ENCODE assay signal across 16 cellular contexts in the genomic region with DNA sequence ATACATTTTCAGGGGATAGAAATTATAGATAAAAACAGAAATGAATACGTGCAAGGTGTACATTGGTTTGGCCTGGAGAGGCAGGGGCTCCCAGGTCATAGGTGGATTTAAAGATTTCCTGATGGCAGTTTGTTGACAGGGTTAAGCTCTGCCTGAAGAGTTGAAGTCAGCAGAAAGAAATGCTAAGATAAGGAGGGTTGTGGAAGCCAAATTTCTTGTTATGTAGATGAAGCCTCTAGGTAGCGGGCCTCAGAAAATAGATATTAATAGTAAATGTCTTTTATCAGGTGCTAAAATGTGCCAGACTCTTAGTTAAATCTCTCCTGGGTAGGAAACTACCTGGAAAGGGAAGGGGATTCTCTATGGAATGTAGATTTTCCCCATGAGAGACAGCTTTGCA.
DNase-seq lines count a peak whose midpoint lies in the region; ATAC-seq and TF ChIP-seq lines count a peak whose summit lies in the region.
"Had no signal": no experiment of that assay in that cellular context is flagged by ENCODE, and none has a peak within 500 bp of the region (broad histone marks: within the 10 kb centered on the region; RNA-seq: fewer than 3 reads in every experiment).

No MANE protein-coding gene starts in this region.

- no peak overlapping the region for H2BK5ac ChIP-seq in mesendoderm (ENCODE audit: low read length)

- H3K27me3 ChIP-seq in right atrium auricular region (no peaks in the 10 kb centered on the region), endodermal cell (ENCODE audit: control insufficient read depth, insufficient read depth, low read length, poor library complexity, severe bottlenecking) (no peaks in the 10 kb centered on the region), mesendoderm (ENCODE audit: insufficient read depth, low read length, poor library complexity) (no peaks in the 10 kb centered on the region), thyroid gland (no peaks in the 10 kb centered on the region)

- peak overlapping the region; percentile 80 for H3K18ac ChIP-seq in mesendoderm (ENCODE audit: low read length)

- peak; percentile 53 for ATAC-seq in Right ventricle myocardium superior (ENCODE audit: poor library complexity)
- ATAC-seq: GM23338 had no signal

- peaks cover 27% of the 10 kb centered on the region for H3K4me1 Mint-ChIP-seq in endodermal cell
- H3K4me1 Mint-ChIP-seq: CD4-positive, alpha-beta memory T cell had no signal

- no peak overlapping the region for H3K56ac ChIP-seq in mesendoderm (ENCODE audit: low read length)

- DNase-seq in Right ventricle myocardium superior: no peak
- DNase-seq in right atrium auricular region (ENCODE audit: low spot score): no peak
- no peak for DNase-seq in endodermal cell
- no peak for DNase-seq in mesendoderm
- DNase-seq in NCI-H748 (lab: John Stamatoyannopoulos, UW; ENCODE audit: unreplicated experiment): no peak
- no peak for DNase-seq in thyroid gland
- DNase-seq: C1 segment of cervical spinal cord; Calu3; CD4-positive, alpha-beta memory T cell; COR-L47; DMS53; DMS79 treated with DMSO at 0.1 percent for 48 hours; GF-D8; HFFc6 had no signal

- 81 to 100% methylated on average over 2 of the region's 2 CpGs for WGBS in endodermal cell (ENCODE audit: insufficient coverage in 1 of 2, insufficient read length in 1 of 2), 2 experiments
- WGBS in mesendoderm (ENCODE audit: extremely low coverage, insufficient coverage, low lambda C conversion rate): no CpG with 5 or more reads among the region's 2 CpGs
- 86 to 91% methylated on average over 2 of the region's 2 CpGs for WGBS in thyroid gland, 2 donors

- H2BK120ac ChIP-seq in mesendoderm (ENCODE audit: low read depth, low read length): peak overlapping the region; percentile 84

- H3K4me1 ChIP-seq in right atrium auricular region (peaks cover 0 to 7% of the 10 kb centered on the region in 2 donors), endodermal cell (ENCODE audit: control insufficient read depth, insufficient read depth, low read length) (peaks cover 4% of the 10 kb centered on the region), mesendoderm (ENCODE audit: control insufficient read depth, low read depth, low read length) (peaks cover 23% of the 10 kb centered on the region), thyroid gland (no peaks in the 10 kb centered on the region)
- H3K4me1 ChIP-seq: HAP-1 had no signal

- peak overlapping the region; percentile 3 for H3K27ac Mint-ChIP-seq in endodermal cell
- H3K27ac Mint-ChIP-seq: CD4-positive, alpha-beta memory T cell; GM23338; HFFc6 had no signal

- H4K5ac ChIP-seq in mesendoderm (ENCODE audit: low read length): no peak overlapping the region

- no peaks in the 10 kb centered on the region for H3K27me3 Mint-ChIP-seq in endodermal cell (ENCODE audit: insufficient read depth)

- H3K9me3 ChIP-seq in right atrium auricular region (no peaks in the 10 kb centered on the region), endodermal cell (ENCODE audit: control insufficient read depth, low read length) (no peaks in the 10 kb centered on the region), thyroid gland (no peaks in the 10 kb centered on the region)
- H3K9me3 ChIP-seq: HAP-1 had no signal

- H3K36me3 Mint-ChIP-seq in endodermal cell (ENCODE audit: low read depth): no peaks in the 10 kb centered on the region

- H3K9me3 Mint-ChIP-seq in endodermal cell: peaks cover 9% of the 10 kb centered on the region
- H3K9me3 Mint-ChIP-seq: GM23338, HFFc6 had no signal

- no peak overlapping the region for H3K4me2 ChIP-seq in mesendoderm (ENCODE audit: low read length)
- H3K4me2 ChIP-seq: GM23338 had no signal

- H3K23ac ChIP-seq in mesendoderm (ENCODE audit: low read length): no peak overlapping the region

- no peak overlapping the region for H2BK15ac ChIP-seq in mesendoderm (replicated peaks; ENCODE audit: low read depth)

- H3K4ac ChIP-seq in mesendoderm (ENCODE audit: low read depth, low read length): no peak overlapping the region

- no peak overlapping the region for H4K8ac ChIP-seq in mesendoderm (ENCODE audit: low read depth, low read length)

- no peak overlapping the region for H2AK5ac ChIP-seq in mesendoderm (ENCODE audit: low read length)

- H3K79me1 ChIP-seq in mesendoderm (ENCODE audit: low read length): no peaks in the 10 kb centered on the region

- H3K4me3 Mint-ChIP-seq in endodermal cell: no peak overlapping the region
- H3K4me3 Mint-ChIP-seq: CD4-positive, alpha-beta memory T cell; GM23338; HFFc6 had no signal

- TF ChIP-seq CTCF in right atrium auricular region (IDR thresholded peaks at IDR 0.05) (no peak), endodermal cell (conservative IDR thresholded peaks at IDR 0.05) (no peak), thyroid gland (IDR thresholded peaks at IDR 0.05) (no peak)

- no peaks in the 10 kb centered on the region for H3K36me3 ChIP-seq in right atrium auricular region
- H3K36me3 ChIP-seq in endodermal cell (ENCODE audit: control insufficient read depth, insufficient read depth, low read length): no peaks in the 10 kb centered on the region
- H3K36me3 ChIP-seq in mesendoderm (ENCODE audit: control insufficient read depth, insufficient read depth, low read length): no peaks in the 10 kb centered on the region
- H3K36me3 ChIP-seq in thyroid gland: no peaks in the 10 kb centered on the region
- H3K36me3 ChIP-seq: HAP-1 had no signal

- no peak overlapping the region for H3K9ac ChIP-seq in endodermal cell (ENCODE audit: extremely low read depth, low read length, poor library complexity, severe bottlenecking)
- H3K9ac ChIP-seq in mesendoderm (ENCODE audit: low read length): no peak overlapping the region

- no peaks in the 10 kb centered on the region for H3K79me2 ChIP-seq in mesendoderm (ENCODE audit: control insufficient read depth, insufficient read depth, low read length)

- intact Hi-C loops in Right ventricle myocardium superior (cut with DNase I): no loop called here
- intact Hi-C loops in thyroid gland (cut with DNase I): no loop called here

- TF ChIP-seq POLR2A in thyroid gland (IDR thresholded peaks at IDR 0.05): no peak

- H3K27ac ChIP-seq in right atrium auricular region (no peak overlapping the region), endodermal cell (ENCODE audit: low read depth, low read length) (no peak overlapping the region), mesendoderm (ENCODE audit: low read depth, low read length) (peak overlapping the region; percentile 73), thyroid gland (no peak overlapping the region)

- H3K4me3 ChIP-seq in right atrium auricular region (no peak overlapping the region), endodermal cell (ENCODE audit: low read length) (no peak overlapping the region), mesendoderm (ENCODE audit: low read length) (no peak overlapping the region), thyroid gland (replicated peaks in 1 of 3) (no peak overlapping the region)
- H3K4me3 ChIP-seq: GM23338, HAP-1 had no signal
